ENCODE assay signal across 13 cellular contexts in genomic region chr10:46555366-46555712, GRCh38. TPM values are rescaled to one million over a fixed set of nuclear protein-coding genes. Genes with fewer than 3 reads are reported as not detected.
DNase-seq lines count a peak whose midpoint lies in the region; FAIRE-seq and TF ChIP-seq lines count a peak whose summit lies in the region.
"Had no signal": no experiment of that assay in that cellular context is flagged by ENCODE, and none has a peak within 500 bp of the region (broad histone marks: within the 10 kb centered on the region; RNA-seq: fewer than 3 reads in every experiment).

No MANE protein-coding gene starts in this region.

- H2BK12ac ChIP-seq in H9 (ENCODE audit: insufficient read length, low read depth, low read length): no peak overlapping the region
- H2BK12ac ChIP-seq in neuronal stem cell (ENCODE audit: low read length): no peak overlapping the region

- H3K36me3 Mint-ChIP-seq in H9 (ENCODE audit: insufficient read depth in 1 of 3, low read depth in 3 of 3): no peaks in the 10 kb centered on the region
- H3K36me3 Mint-ChIP-seq: activated naive CD4-positive, alpha-beta T cell treated with anti-CD3 and anti-CD28 coated beads, Interleukin-2, amount 50 U/mL, for 24 hours had no signal

- H4K91ac ChIP-seq in H9 (ENCODE audit: insufficient read length, low read depth, low read length) (no peak overlapping the region), neuronal stem cell (ENCODE audit: low read depth, low read length, poor library complexity) (no peak overlapping the region)

- no CpG with 5 or more reads among the region's 4 CpGs for WGBS in H9 (ENCODE audit: extremely low coverage, insufficient read length, low lambda C conversion rate)
- 28 to 54% methylated on average over 4 of the region's 4 CpGs for WGBS in esophagus squamous epithelium, 2 donors
- WGBS in neuronal stem cell (ENCODE audit: extremely low coverage in 2 of 2, insufficient read length in 2 of 2, insufficient replicate concordance in 1 of 2), 2 donors: no CpG with 5 or more reads among the region's 4 CpGs

- H3K27ac ChIP-seq in BLaER1 (no peak overlapping the region), H9 (ENCODE audit: insufficient read length, low read depth, low read length) (no peak overlapping the region), esophagus squamous epithelium (peak overlapping the region in 2 of 4 donors; percentile 0 to 55), neuronal stem cell (replicated peaks; ENCODE audit: low read length) (no peak overlapping the region)

- DNase-seq in H9: peak; percentile 56
- DNase-seq in esophagus squamous epithelium (lab: John Stamatoyannopoulos, UW): no peak
- no peak for DNase-seq in neuronal stem cell (ENCODE audit: low spot score)
- DNase-seq in activated gamma-delta T cell (lab: John Stamatoyannopoulos, UW): no peak
- DNase-seq in A172 (ENCODE audit: low spot score): no peak
- DNase-seq in urothelium cell line (ENCODE audit: low spot score): no peak
- no peak for DNase-seq in amniotic stem cell (lab: John Stamatoyannopoulos, UW)
- DNase-seq: activated CD4-positive, alpha-beta T cell treated with anti-CD3 and anti-CD28 coated beads, Interleukin-2, amount 10 ng/mL, durations not matched to agents 24 days and 14 days; stimulated activated naive B cell treated with anti-CD40 and anti-IgM and Interleukin-4, amounts not matched to agents 10 μg/mL and 1 μg/mL and 100 μg/mL, for 72 hours; T-helper 1 cell had no signal

- peaks cover 30% of the 10 kb centered on the region for H3K27me3 ChIP-seq in BLaER1
- peaks cover 2% of the 10 kb centered on the region; the same call in 1 of the 2 replicates for H3K27me3 ChIP-seq in H9 (ENCODE audit: insufficient read depth, low read length)
- H3K27me3 ChIP-seq in esophagus squamous epithelium: peaks cover 0 to 67% (median 10%) of the 10 kb centered on the region in 4 donors
- H3K27me3 ChIP-seq in neuronal stem cell (ENCODE audit: control insufficient read depth in 3 of 3, insufficient read depth in 3 of 3, low read depth in 1 of 3, low read length in 3 of 3): peaks cover 0 to 92% (median 14%) of the 10 kb centered on the region in 3 experiments

- no peak overlapping the region for H2AK5ac ChIP-seq in H9 (ENCODE audit: insufficient read length, low read length)
- peak overlapping the region; percentile 8 for H2AK5ac ChIP-seq in neuronal stem cell (ENCODE audit: low read depth, low read length)

- H3K9ac ChIP-seq in BLaER1: 0 out of 2 replicates have a peak overlapping the region, but pooled peaks have one; percentile 3
- peak overlapping the region; percentile 27 for H3K9ac ChIP-seq in H9 (ENCODE audit: extremely low read depth, insufficient read length, low read length)
- peak overlapping the region; percentile 93 for H3K9ac ChIP-seq in neuronal stem cell (ENCODE audit: low read depth, low read length, poor library complexity)

- TF ChIP-seq CTCF in H9 (conservative IDR thresholded peaks at IDR 0.05) (no peak), esophagus squamous epithelium (IDR thresholded peaks at IDR 0.05) (no peak)

- H2AFZ ChIP-seq in H9 (ENCODE audit: low read length): no peak overlapping the region
- peak overlapping the region; percentile 91 for H2AFZ ChIP-seq in neuronal stem cell (ENCODE audit: low read length)

- H3K36me3 ChIP-seq in BLaER1: no peaks in the 10 kb centered on the region
- peaks cover 0 to 36% (median 0%) of the 10 kb centered on the region in 3 donors for H3K36me3 ChIP-seq in esophagus squamous epithelium
- peaks cover 0 to 8% of the 10 kb centered on the region in 2 donors for H3K36me3 ChIP-seq in neuronal stem cell (replicated peaks in 1 of 2; ENCODE audit: control insufficient read depth in 2 of 2, insufficient read depth in 2 of 2, low read length in 2 of 2)

- H3T11ph ChIP-seq in H9 (ENCODE audit: low read length): no peak overlapping the region

- H3K4me3 ChIP-seq in BLaER1 (no peak overlapping the region), esophagus squamous epithelium (peak overlapping the region; percentile 44 to 73 (median 54)), neuronal stem cell (ENCODE audit: low read length in 2 of 2) (peak overlapping the region in 1 of 2 donors; percentile 84)

- no peak overlapping the region for H3K4me3 Mint-ChIP-seq in H9
- H3K4me3 Mint-ChIP-seq: activated CD4-positive, alpha-beta T cell treated with anti-CD3 and anti-CD28 coated beads, Interleukin-2, amount 10 ng/mL, durations not matched to agents 24 days and 14 days; CD4-positive, alpha-beta T cell had no signal

- H3K9me3 ChIP-seq in BLaER1 (peaks cover 11% of the 10 kb centered on the region), H9 (ENCODE audit: control insufficient read depth, low read depth, low read length) (no peaks in the 10 kb centered on the region), esophagus squamous epithelium (no peaks in the 10 kb centered on the region), neuronal stem cell (replicated peaks in 1 of 2; ENCODE audit: control insufficient read depth in 2 of 2, insufficient read depth in 1 of 2, low read depth in 1 of 2, low read length in 2 of 2) (peaks cover 0 to 4% of the 10 kb centered on the region in 2 donors)

- H3K9me3 Mint-ChIP-seq in H9: no peaks in the 10 kb centered on the region
- H3K9me3 Mint-ChIP-seq: activated CD4-positive, alpha-beta T cell treated with anti-CD3 and anti-CD28 coated beads, Interleukin-2, amount 10 ng/mL, durations not matched to agents 24 days and 14 days; activated naive CD4-positive, alpha-beta T cell treated with anti-CD3 and anti-CD28 coated beads, Interleukin-2, amount 50 U/mL, for 24 hours; CD4-positive, alpha-beta T cell; stimulated activated naive B cell treated with anti-CD40 and anti-IgM and Interleukin-4, amounts not matched to agents 10 μg/mL and 1 μg/mL and 100 μg/mL, for 72 hours had no signal

- no peak overlapping the region for H2BK15ac ChIP-seq in H9 (ENCODE audit: low read depth, low read length)
- peak overlapping the region; percentile 55 for H2BK15ac ChIP-seq in neuronal stem cell (ENCODE audit: low read length)

- no peak overlapping the region for H4K5ac ChIP-seq in H9 (ENCODE audit: insufficient read length, low read depth, low read length)

- H3K23me2 ChIP-seq in H9 (ENCODE audit: insufficient read length, low read depth, low read length, poor library complexity, severe bottlenecking): peaks cover 14% of the 10 kb centered on the region

- H3K4ac ChIP-seq in H9 (ENCODE audit: low read depth, low read length): no peak overlapping the region
- H3K4ac ChIP-seq in neuronal stem cell (ENCODE audit: low read length): no peak overlapping the region

- no peaks in the 10 kb centered on the region for H3K27me3 Mint-ChIP-seq in H9 (ENCODE audit: low read depth)
- H3K27me3 Mint-ChIP-seq: activated CD4-positive, alpha-beta T cell treated with anti-CD3 and anti-CD28 coated beads, Interleukin-2, amount 10 ng/mL, durations not matched to agents 24 days and 14 days; CD4-positive, alpha-beta T cell had no signal

- peaks cover 3 to 4% of the 10 kb centered on the region in 2 experiments; a peak in 3 of 4 replicates for H3K4me1 Mint-ChIP-seq in H9

- H3K14ac ChIP-seq in H9 (ENCODE audit: insufficient read depth, low read length) (peak overlapping the region; percentile 16), neuronal stem cell (ENCODE audit: low read length) (peak overlapping the region; percentile 4)

- H3K79me1 ChIP-seq in H9 (ENCODE audit: insufficient read depth, low read depth, low read length, poor library complexity, severe bottlenecking) (no peaks in the 10 kb centered on the region), neuronal stem cell (ENCODE audit: low read depth, low read length) (no peaks in the 10 kb centered on the region)

- intact Hi-C loops in esophagus squamous epithelium (cut with DNase I): no loop called here

- H2BK5ac ChIP-seq in H9 (ENCODE audit: insufficient read length, low read length) (no peak overlapping the region), neuronal stem cell (ENCODE audit: low read length) (peak overlapping the region; percentile 42)

- H3K4me1 ChIP-seq in BLaER1: peaks cover 12% of the 10 kb centered on the region
- H3K4me1 ChIP-seq in H9 (ENCODE audit: insufficient read depth, low read length): peaks cover 4% of the 10 kb centered on the region; the same call in 1 of the 2 replicates
- H3K4me1 ChIP-seq in esophagus squamous epithelium: peaks cover 13 to 31% (median 17%) of the 10 kb centered on the region in 3 donors
- peaks cover 2 to 18% of the 10 kb centered on the region in 2 donors for H3K4me1 ChIP-seq in neuronal stem cell (ENCODE audit: control insufficient read depth in 2 of 2, insufficient read depth in 1 of 2, low read depth in 1 of 2, low read length in 2 of 2)

- no peak overlapping the region for H3K56ac ChIP-seq in H9 (ENCODE audit: insufficient read length, low read depth, low read length)

- H3K79me2 ChIP-seq in H9 (ENCODE audit: insufficient read depth, low read length): no peaks in the 10 kb centered on the region

- H2BK120ac ChIP-seq in H9 (ENCODE audit: low read depth, low read length, poor library complexity, severe bottlenecking) (no peak overlapping the region), neuronal stem cell (ENCODE audit: low read depth, low read length) (no peak overlapping the region)

- no peak for FAIRE-seq in urothelium cell line (lab: Jason Lieb, UNC)

- H4K20me1 ChIP-seq in BLaER1: no peaks in the 10 kb centered on the region
- no peaks in the 10 kb centered on the region for H4K20me1 ChIP-seq in H9 (ENCODE audit: control insufficient read depth, insufficient read depth, insufficient read length)

- H4K8ac ChIP-seq in H9 (replicated peaks; ENCODE audit: insufficient read length, low read depth, low read length) (no peak overlapping the region), neuronal stem cell (ENCODE audit: low read depth, low read length) (peak overlapping the region; percentile 26)

- H3K4me2 ChIP-seq in BLaER1 (peak overlapping the region; percentile 56), H9 (ENCODE audit: insufficient read depth, insufficient read length, low read length) (peak overlapping the region; percentile 43), neuronal stem cell (ENCODE audit: insufficient read depth, low read length, poor library complexity, severe bottlenecking) (peak overlapping the region; percentile 100)

- H3K18ac ChIP-seq in H9 (ENCODE audit: insufficient read length, low read depth, low read length) (no peak overlapping the region), neuronal stem cell (ENCODE audit: low read length) (peak overlapping the region; percentile 90)

- TF ChIP-seq POLR2A in esophagus squamous epithelium (IDR thresholded peaks at IDR 0.05): no peak

- H3K27ac Mint-ChIP-seq in H9: no peak overlapping the region; a peak in 1 of 7 replicates
- H3K27ac Mint-ChIP-seq: activated CD4-positive, alpha-beta T cell treated with anti-CD3 and anti-CD28 coated beads, Interleukin-2, amount 10 ng/mL, durations not matched to agents 24 days and 14 days; activated naive CD4-positive, alpha-beta T cell treated with anti-CD3 and anti-CD28 coated beads, Interleukin-2, amount 50 U/mL, for 24 hours; CD4-positive, alpha-beta T cell; stimulated activated naive B cell treated with anti-CD40 and anti-IgM and Interleukin-4, amounts not matched to agents 10 μg/mL and 1 μg/mL and 100 μg/mL, for 72 hours had no signal

- H3K23ac ChIP-seq in H9 (ENCODE audit: insufficient read length, low read depth, low read length) (no peak overlapping the region), neuronal stem cell (ENCODE audit: low read depth, low read length, poor library complexity) (peak overlapping the region; percentile 57)

- H2BK20ac ChIP-seq in H9 (ENCODE audit: low read depth, low read length, poor library complexity, severe bottlenecking): no peak overlapping the region

RNA-seq across cellular contexts. Expression of gene GPRIN2, which starts 1.1 kb away (rescaled TPM):
- 10.1 and 10.5 TPM in 2 replicates for total RNA-seq in H9 (2021)
- 1 to 10 TPM; 7.6 to 8.3 (median 8.1) TPM for total RNA-seq in esophagus squamous epithelium
- 4.9 TPM for polyA plus RNA-seq in neuronal stem cell (2013, experiment 1 of 2)
- polyA plus RNA-seq in neuronal stem cell (2013, experiment 2 of 2): 4.9 TPM
- total RNA-seq in A172 (2014; rRNA removed; shearing (Covaris generic)): not detected in 2 replicates
- total RNA-seq: activated CD4-positive, alpha-beta T cell treated with anti-CD3 and anti-CD28 coated beads, Interleukin-2, amount 10 ng/mL, durations not matched to agents 24 days and 14 days; CD4-positive, alpha-beta T cell had no signal

RNA-seq across cellular contexts. Expression of gene SYT15, which starts 23.6 kb away (rescaled TPM):
- 0.59 and 0.81 TPM in 2 replicates for total RNA-seq in H9 (2021)
- 1 to 10 TPM in 2 of 4 donors, under 1 TPM in 2; 0.31 to 2.7 (median 1.0) TPM for total RNA-seq in esophagus squamous epithelium
- 0.22 TPM for polyA plus RNA-seq in neuronal stem cell (2013, experiment 1 of 2)
- 0.24 TPM for polyA plus RNA-seq in neuronal stem cell (2013, experiment 2 of 2)
- total RNA-seq in A172 (2014; rRNA removed; shearing (Covaris generic)): not detected in 2 replicates

Comparison
In these comparisons a context has a peak if more than half of its experiments do, and no peak if none do; other contexts are left out.
1. H3K4me2 ChIP-seq: peak in every context shown above with its lines; median percentile 100 in neuronal stem cell; 56 in BLaER1; 43 in H9.
2. H3K9ac ChIP-seq: peak in every context shown above with its lines; median percentile 93 in neuronal stem cell; 27 in H9; 3 in BLaER1.